In genomic region chr14:54278665-54279295, GRCh38 we compare ENCODE assay signal across 27 cellular contexts.
"Had no signal": no experiment of that assay in that cellular context is flagged by ENCODE, and none has a peak within 500 bp of the region (broad histone marks: within the 10 kb centered on the region; RNA-seq: fewer than 3 reads in every experiment).

No MANE protein-coding gene starts in this region.

- H3K4me1 ChIP-seq: heart left ventricle, pancreas, prostate gland, sigmoid colon, stomach, thyroid gland, upper lobe of left lung had no signal

- DNase-seq: activated B cell treated with CpG ODN at 0.5 μM for 24 hours; activated CD8-positive, alpha-beta memory T cell treated with anti-CD3 and anti-CD28 coated beads, Interleukin-2, amount 10 ng/mL, durations not matched to agents 7 days and 5 days; activated CD8-positive, alpha-beta T cell treated with anti-CD3 and anti-CD28 coated beads, Interleukin-2, amount 10 ng/mL, durations not matched to agents 7 days and 5 days; activated naive CD4-positive, alpha-beta T cell; activated T-cell treated with anti-CD3 and anti-CD28 coated beads, Interleukin-2, amount 50 U/mL, for 72 hours; anterior cingulate cortex; effector memory CD8-positive, alpha-beta T cell; foreskin fibroblast; heart left ventricle; hypothalamus; immature natural killer cell; nucleus accumbens; pancreas; retina; sigmoid colon; small intestine; stimulated activated CD4-positive, alpha-beta T cell treated with anti-CD3 and anti-CD28 coated beads, Interleukin-4, amount 100 ng/mL, for 24 hours; stomach; T-helper 1 cell; upper lobe of left lung had no signal

- FAIRE-seq: pancreas, small intestine had no signal

- H3K9me3 ChIP-seq: heart left ventricle, pancreas, prostate gland, sigmoid colon, stomach, thyroid gland, upper lobe of left lung had no signal

- H3K27me3 ChIP-seq: cardiac muscle cell, heart left ventricle, pancreas, sigmoid colon, stomach, thyroid gland, upper lobe of left lung had no signal

- ATAC-seq: activated CD8-positive, alpha-beta memory T cell treated with anti-CD3 and anti-CD28 coated beads, Interleukin-2, amount 10 ng/mL, durations not matched to agents 7 days and 5 days; activated CD8-positive, alpha-beta T cell treated with anti-CD3 and anti-CD28 coated beads, Interleukin-2, amount 10 ng/mL, durations not matched to agents 7 days and 5 days; activated naive CD4-positive, alpha-beta T cell treated with anti-CD3 and anti-CD28 coated beads, Interleukin-2, amount 50 U/mL, for 72 hours; activated T-cell treated with anti-CD3 and anti-CD28 coated beads, Interleukin-2, amount 50 U/mL, for 72 hours; effector memory CD8-positive, alpha-beta T cell; esophagus mucosa; heart left ventricle; pancreas; stimulated activated effector memory CD8-positive, alpha-beta T cell treated with anti-CD3 and anti-CD28 coated beads, Interleukin-12 subunit alpha, Interleukin-12 subunit beta, amount 100 ng/mL, for 72 hours had no signal

- H3K4me3 ChIP-seq: cardiac muscle cell, coronary artery, heart left ventricle, pancreas, prostate gland, sigmoid colon, stomach, thyroid gland, upper lobe of left lung had no signal

- H3K27ac ChIP-seq: cardiac muscle cell, coronary artery, heart left ventricle, pancreas, prostate gland, sigmoid colon, stomach, thyroid gland, upper lobe of left lung had no signal

- H3K36me3 ChIP-seq: cardiac muscle cell, heart left ventricle, pancreas, prostate gland, sigmoid colon, stomach, thyroid gland, upper lobe of left lung had no signal
